Comparison of ENCODE assay signal across 25 cellular contexts in the genomic region with DNA sequence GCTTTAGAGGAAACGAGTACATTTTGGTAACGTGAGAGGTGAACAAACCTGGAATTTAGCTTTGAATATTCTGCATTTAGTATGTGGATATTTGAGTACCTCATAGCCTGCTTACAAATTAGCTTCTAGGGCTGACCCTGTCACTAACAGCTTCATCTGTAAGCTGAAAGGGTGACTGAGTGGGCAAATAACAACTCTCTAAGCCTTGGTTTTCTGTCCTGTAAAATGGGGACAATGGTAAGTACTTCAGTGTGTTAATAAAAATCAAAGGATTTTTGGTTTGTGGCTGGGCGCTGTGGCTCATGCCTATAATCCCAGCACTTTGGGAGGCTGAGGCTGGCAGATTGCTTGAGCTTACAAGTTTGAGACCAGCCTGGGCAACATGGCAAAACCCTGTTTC. TPM values are rescaled to one million over a fixed set of nuclear protein-coding genes. Genes with fewer than 3 reads are reported as not detected.
"Had no signal": no experiment of that assay in that cellular context is flagged by ENCODE, and none has a peak within 500 bp of the region (broad histone marks: within the 10 kb centered on the region; RNA-seq: fewer than 3 reads in every experiment).

No MANE protein-coding gene starts in this region.

- H3K27me3 ChIP-seq: MG63, Peyer's patch had no signal

- H3K27ac Mint-ChIP-seq: T-cell had no signal

- H3K4me2 ChIP-seq: SK-N-SH had no signal

- DNase-seq: Karpas-422, KG1, NCI-H1092, NCI-H1105 treated with DMSO at 0.1 percent for 48 hours, NCI-H1417 treated with DMSO at 0.1 percent for 48 hours, NCI-H146, NCI-H1694 treated with DMSO at 0.1 percent for 48 hours, NCI-H1930, NCI-H2081, NCI-H2107, NCI-H2227 treated with DMSO at 0.1 percent for 48 hours, NCI-H446, NCI-H510A, NCI-H524 treated with DMSO at 0.1 percent for 48 hours, NCI-H69, NCI-H774, Peyer's patch, SK-N-SH, SW 1271, T-cell had no signal

- H3K9me3 ChIP-seq: MG63, Peyer's patch, SK-N-SH had no signal

- H3K27me3 Mint-ChIP-seq: T-cell had no signal

- H3K4me3 ChIP-seq: MG63, Peyer's patch had no signal

- ATAC-seq: Right ventricle myocardium inferior, T-cell had no signal

- H3K4me3 Mint-ChIP-seq: T-cell had no signal

- H3K27ac ChIP-seq: Peyer's patch had no signal

- H3K9ac ChIP-seq: SK-N-SH had no signal

RNA-seq across cellular contexts. Expression of gene GUCA1B, which starts 8.5 kb away (rescaled TPM):
- total RNA-seq: HT1080, RPMI7951 had no signal

RNA-seq across cellular contexts. Expression of gene GUCA1A, which starts 30.1 kb away (rescaled TPM):
- total RNA-seq: HT1080, Peyer's patch, Right ventricle myocardium inferior, RPMI7951, SK-MEL-5, T-cell had no signal
